Comparison of ENCODE assay signal across 1 cellular context in the genomic region with DNA sequence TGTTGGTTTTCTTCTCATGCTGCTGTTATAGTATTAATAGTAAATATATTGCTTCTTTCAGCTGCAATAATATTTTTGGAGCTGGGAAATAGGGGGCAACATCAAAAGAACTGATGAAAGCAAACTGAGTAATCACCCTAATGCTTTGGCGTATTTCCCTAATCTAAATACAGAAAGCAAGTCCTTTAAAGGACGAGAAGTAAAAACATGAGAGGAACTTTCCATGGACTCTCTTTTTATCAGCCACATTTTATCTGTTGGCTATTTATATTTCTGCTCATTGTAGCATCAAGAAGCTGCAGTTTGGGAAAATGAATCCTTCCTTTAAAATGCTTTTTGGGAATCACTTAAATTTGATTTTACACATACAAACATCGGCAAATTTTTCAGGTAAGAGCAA.
TF ChIP-seq lines count a peak whose summit lies in the region.

No MANE protein-coding gene starts in this region.

TF ChIP-seq in H1, 55 proteins besides CTCF, POLR2A, EP300 and RAD21:
- TF ChIP-seq POU5F1 (IDR thresholded peaks at IDR 0.05; ENCODE audit: low read depth, low read length) (no peak), HDAC6 (IDR thresholded peaks at IDR 0.05; ENCODE audit: low read depth, low read length) (no peak), CBX8 (IDR thresholded peaks at IDR 0.05; ENCODE audit: borderline replicate concordance, low read depth, low read length) (no peak), ZNF274 (IDR thresholded peaks at IDR 0.05; ENCODE audit: borderline replicate concordance, extremely low read depth, low read length) (no peak), SIN3A (conservative IDR thresholded peaks at IDR 0.05 in 1 of 2, IDR thresholded peaks at IDR 0.05 in 1 of 2; ENCODE audit: low read depth in 1 of 2, low read length in 2 of 2) (no peak), GTF2F1 (IDR thresholded peaks at IDR 0.05; ENCODE audit: borderline replicate concordance, low read depth, low read length) (no peak), RBBP5 (IDR thresholded peaks at IDR 0.05; ENCODE audit: borderline replicate concordance, low read depth, low read length) (no peak), CHD1 (IDR thresholded peaks at IDR 0.05; ENCODE audit: low read depth, low read length) (no peak), JUN (IDR thresholded peaks at IDR 0.05; ENCODE audit: low read depth, low read length) (no peak), CREB1 (IDR thresholded peaks at IDR 0.05) (no peak), TAF1 (IDR thresholded peaks at IDR 0.05; ENCODE audit: low read depth, low read length) (no peak), RNF2 (IDR thresholded peaks at IDR 0.05; ENCODE audit: borderline replicate concordance, low read depth, low read length, missing control alignments, poor library complexity, severe bottlenecking) (no peak), BACH1 (IDR thresholded peaks at IDR 0.05; ENCODE audit: low read length) (no peak), MAFK (IDR thresholded peaks at IDR 0.05; ENCODE audit: low read depth, low read length) (no peak), TEAD4 (IDR thresholded peaks at IDR 0.05; ENCODE audit: low read depth, low read length) (no peak), POLR2AphosphoS5 (IDR thresholded peaks at IDR 0.05; ENCODE audit: low read depth, low read length) (no peak), KDM4A (IDR thresholded peaks at IDR 0.05; ENCODE audit: low read depth, low read length, severe bottlenecking) (no peak), HDAC2 (IDR thresholded peaks at IDR 0.05; ENCODE audit: borderline replicate concordance in 1 of 2, low read depth in 2 of 2, low read length in 2 of 2) (no peak)
- TF ChIP-seq, protein P1, sequence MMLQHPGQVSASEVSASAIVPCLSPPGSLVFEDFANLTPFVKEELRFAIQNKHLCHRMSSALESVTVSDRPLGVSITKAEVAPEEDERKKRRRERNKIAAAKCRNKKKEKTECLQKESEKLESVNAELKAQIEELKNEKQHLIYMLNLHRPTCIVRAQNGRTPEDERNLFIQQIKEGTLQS (IDR thresholded peaks at IDR 0.05; ENCODE audit: insufficient read depth, low read depth, low read length): no peak
